ENCODE assay signal across 8 cellular contexts in the genomic region with DNA sequence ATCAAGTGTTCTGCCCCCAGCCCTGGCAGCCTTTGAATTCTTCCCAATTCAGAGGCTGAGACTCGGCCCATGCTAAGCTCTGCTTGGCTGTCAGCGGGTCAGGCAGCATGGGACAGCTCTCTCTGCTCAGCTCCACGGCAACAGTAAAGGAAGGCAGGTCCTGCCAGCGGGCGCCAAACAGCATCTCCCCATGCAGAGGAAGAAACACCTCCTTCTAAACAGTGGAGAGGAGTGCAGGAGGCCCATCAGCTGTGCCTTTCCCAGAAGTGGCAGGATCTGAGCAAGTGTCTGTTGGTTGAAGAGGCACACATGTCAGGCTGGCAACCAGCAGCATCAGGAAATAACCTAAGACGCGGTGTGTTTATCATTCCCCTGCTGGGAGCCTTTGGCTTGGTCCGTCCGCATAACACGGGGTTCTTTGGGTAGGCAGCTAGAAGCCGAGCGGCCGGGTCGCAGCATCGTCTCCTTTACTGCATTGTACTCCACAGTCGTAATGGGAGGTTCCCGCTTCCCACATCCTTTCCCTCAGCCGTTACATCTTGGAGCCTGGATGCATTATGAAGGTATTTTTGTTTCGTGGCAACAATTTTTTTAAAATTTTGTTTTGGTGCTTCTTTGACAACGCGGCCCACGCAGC. TPM values are rescaled to one million over a fixed set of nuclear protein-coding genes. Genes with fewer than 3 reads are reported as not detected.
DNase-seq lines count a peak whose midpoint lies in the region; ATAC-seq and TF ChIP-seq lines count a peak whose summit lies in the region.

No MANE protein-coding gene starts in this region.

- no peaks in the 10 kb centered on the region for H3K9me3 Mint-ChIP-seq in activated CD4-positive, alpha-beta memory T cell treated with anti-CD3 and anti-CD28 coated beads for 36 hours

- no peaks in the 10 kb centered on the region for H3K27me3 ChIP-seq in foreskin keratinocyte

- H3K4me1 Mint-ChIP-seq in activated CD4-positive, alpha-beta memory T cell treated with anti-CD3 and anti-CD28 coated beads for 36 hours (ENCODE audit: low read depth) = peaks cover 49% of the 10 kb centered on the region

- intact Hi-C loops in activated CD4-positive, alpha-beta memory T cell treated with anti-CD3 and anti-CD28 coated beads for 36 hours (cut with micrococcal nuclease) = loop anchor here (1.0 to 5.0 kb wide), 5 partner anchors 22 to 242 kb away; no protein-coding TSS in a partner anchor

- POLR2A ChIA-PET in HEK293 (lab: Yijun Ruan, JAX) = interaction anchor here (0.6 to 1.1 kb wide), 2 partner anchors 9 to 91 kb away, joined by 4 to 8 read pairs; no protein-coding TSS in a partner anchor
- POLR2A ChIA-PET in activated CD4-positive, alpha-beta memory T cell treated with anti-CD3 and anti-CD28 coated beads for 36 hours (lab: Charles Lee) = interaction anchor here (0.6 to 2.4 kb wide), 7 partner anchors 12 to 243 kb away, joined by 3 to 8 read pairs (median 3); a partner anchor contains a TSS

- TF ChIP-seq CTCF in HEK293 (tag by site-specific recombination; IDR thresholded peaks at IDR 0.05) (no peak), foreskin keratinocyte (conservative IDR thresholded peaks at IDR 0.05) (no peak)

- H3K4me3 ChIP-seq in HEK293 (ENCODE audit: low read depth, low read length) = no peak overlapping the region

- no peak for ATAC-seq in foreskin keratinocyte
- ATAC-seq in GM18873 (IDR thresholded peaks at IDR 0.05; ENCODE audit: low FRiP score, unreplicated experiment) = no peak
- no peak for ATAC-seq in HG02642 (IDR thresholded peaks at IDR 0.05; ENCODE audit: poor library complexity, unreplicated experiment)
- ATAC-seq in left lobe of liver = no peak

- DNase-seq in activated CD4-positive, alpha-beta memory T cell treated with anti-CD3 and anti-CD28 coated beads for 36 hours = peak; percentile 52
- DNase-seq in foreskin keratinocyte (no peak), left lobe of liver (ENCODE audit: low spot score) (no peak), germinal center (ENCODE audit: low spot score) (no peak)
- DNase-seq in stimulated activated CD4-positive, alpha-beta T cell treated with anti-CD3 and anti-CD28 coated beads, Interleukin-2, amount 100 ng/mL, for 24 hours = peak; percentile 33 to 47

- H3K4me1 ChIP-seq in HEK293 (ENCODE audit: control insufficient read depth, insufficient read depth, low read length) (peaks cover 6% of the 10 kb centered on the region), foreskin keratinocyte (peaks cover 24% of the 10 kb centered on the region)

- H3K27ac Mint-ChIP-seq in activated CD4-positive, alpha-beta memory T cell treated with anti-CD3 and anti-CD28 coated beads for 36 hours = peak overlapping the region; percentile 98

- H3K27ac ChIP-seq in HEK293 (ENCODE audit: extremely low read depth, low read depth, low read length) (0 out of 2 replicates have a peak overlapping the region, but pooled peaks have one; percentile 13), foreskin keratinocyte (peak overlapping the region; percentile 50)

- peak overlapping the region; percentile 71 for H3K4me3 Mint-ChIP-seq in activated CD4-positive, alpha-beta memory T cell treated with anti-CD3 and anti-CD28 coated beads for 36 hours

- H3K36me3 Mint-ChIP-seq in activated CD4-positive, alpha-beta memory T cell treated with anti-CD3 and anti-CD28 coated beads for 36 hours = peaks cover 32% of the 10 kb centered on the region

- CTCF ChIA-PET in HEK293 (lab: Yijun Ruan, JAX) = interaction anchor here (0.6 to 3.1 kb wide), 6 partner anchors 16 to 239 kb away, joined by 3 to 25 read pairs (median 4); no protein-coding TSS in a partner anchor
- CTCF ChIA-PET in activated CD4-positive, alpha-beta memory T cell treated with anti-CD3 and anti-CD28 coated beads for 36 hours (lab: Charles Lee) = interaction anchor here (1.3 to 5.1 kb wide), 4 partner anchors 10 to 107 kb away, joined by 3 to 49 read pairs (median 8); no protein-coding TSS in a partner anchor

- no peaks in the 10 kb centered on the region for H3K9me3 ChIP-seq in HEK293 (ENCODE audit: control insufficient read depth, insufficient read depth, low read depth, low read length)

- no peaks in the 10 kb centered on the region for H3K27me3 Mint-ChIP-seq in activated CD4-positive, alpha-beta memory T cell treated with anti-CD3 and anti-CD28 coated beads for 36 hours

- H3K36me3 ChIP-seq in HEK293 (ENCODE audit: control insufficient read depth in 2 of 2, insufficient read depth in 1 of 2, low read length in 2 of 2) = peaks cover 3 to 24% of the 10 kb centered on the region in 2 experiments; a peak in 2 of 3 replicates

TF ChIP-seq in HEK293, 187 proteins besides CTCF, POLR2A, EP300 and RAD21 (continues in another document):
- TF ChIP-seq ZNF292 (tag by site-specific recombination; IDR thresholded peaks at IDR 0.05; ENCODE audit: borderline replicate concordance, low read depth) (no peak), GLI2 (tag by site-specific recombination; IDR thresholded peaks at IDR 0.05; ENCODE audit: borderline replicate concordance, low read depth) (no peak), ZNF660 (tag by site-specific recombination; IDR thresholded peaks at IDR 0.05) (0 out of 2 replicates have a peak, but pooled peaks have one; percentile 0), SP7 (tag by site-specific recombination; IDR thresholded peaks at IDR 0.05) (0 out of 2 replicates have a peak, but pooled peaks have one; percentile 38), ZFHX2 (tag by site-specific recombination; conservative IDR thresholded peaks at IDR 0.05) (no peak), ZNF394 (tag by site-specific recombination; IDR thresholded peaks at IDR 0.05; ENCODE audit: borderline replicate concordance) (0 out of 2 replicates have a peak, but pooled peaks have one; percentile 5), ZNF366 (tag by site-specific recombination; conservative IDR thresholded peaks at IDR 0.05) (no peak), ZNF529 (tag by site-specific recombination; IDR thresholded peaks at IDR 0.05; ENCODE audit: insufficient replicate concordance) (no peak), ZNF266 (tag by site-specific recombination; IDR thresholded peaks at IDR 0.05; ENCODE audit: low read depth) (no peak)
- TF ChIP-seq, protein P1, sequence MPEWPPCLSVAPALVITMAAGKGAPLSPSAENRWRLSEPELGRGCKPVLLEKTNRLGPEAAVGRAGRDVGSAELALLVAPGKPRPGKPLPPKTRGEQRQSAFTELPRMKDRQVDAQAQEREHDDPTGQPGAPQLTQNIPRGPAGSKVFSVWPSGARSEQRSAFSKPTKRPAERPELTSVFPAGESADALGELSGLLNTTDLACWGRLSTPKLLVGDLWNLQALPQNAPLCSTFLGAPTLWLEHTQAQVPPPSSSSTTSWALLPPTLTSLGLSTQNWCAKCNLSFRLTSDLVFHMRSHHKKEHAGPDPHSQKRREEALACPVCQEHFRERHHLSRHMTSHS (tag by site-specific recombination; IDR thresholded peaks at IDR 0.05) = no peak
- TF ChIP-seq, protein P2, sequence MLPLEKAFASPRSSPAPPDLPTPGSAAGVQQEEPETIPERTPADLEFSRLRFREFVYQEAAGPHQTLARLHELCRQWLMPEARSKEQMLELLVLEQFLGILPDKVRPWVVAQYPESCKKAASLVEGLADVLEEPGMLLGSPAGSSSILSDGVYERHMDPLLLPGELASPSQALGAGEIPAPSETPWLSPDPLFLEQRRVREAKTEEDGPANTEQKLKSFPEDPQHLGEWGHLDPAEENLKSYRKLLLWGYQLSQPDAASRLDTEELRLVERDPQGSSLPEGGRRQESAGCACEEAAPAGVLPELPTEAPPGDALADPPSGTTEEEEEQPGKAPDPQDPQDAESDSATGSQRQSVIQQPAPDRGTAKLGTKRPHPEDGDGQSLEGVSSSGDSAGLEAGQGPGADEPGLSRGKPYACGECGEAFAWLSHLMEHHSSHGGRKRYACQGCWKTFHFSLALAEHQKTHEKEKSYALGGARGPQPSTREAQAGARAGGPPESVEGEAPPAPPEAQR (tag by site-specific recombination; IDR thresholded peaks at IDR 0.05) = no peak
- TF ChIP-seq, protein P3, sequence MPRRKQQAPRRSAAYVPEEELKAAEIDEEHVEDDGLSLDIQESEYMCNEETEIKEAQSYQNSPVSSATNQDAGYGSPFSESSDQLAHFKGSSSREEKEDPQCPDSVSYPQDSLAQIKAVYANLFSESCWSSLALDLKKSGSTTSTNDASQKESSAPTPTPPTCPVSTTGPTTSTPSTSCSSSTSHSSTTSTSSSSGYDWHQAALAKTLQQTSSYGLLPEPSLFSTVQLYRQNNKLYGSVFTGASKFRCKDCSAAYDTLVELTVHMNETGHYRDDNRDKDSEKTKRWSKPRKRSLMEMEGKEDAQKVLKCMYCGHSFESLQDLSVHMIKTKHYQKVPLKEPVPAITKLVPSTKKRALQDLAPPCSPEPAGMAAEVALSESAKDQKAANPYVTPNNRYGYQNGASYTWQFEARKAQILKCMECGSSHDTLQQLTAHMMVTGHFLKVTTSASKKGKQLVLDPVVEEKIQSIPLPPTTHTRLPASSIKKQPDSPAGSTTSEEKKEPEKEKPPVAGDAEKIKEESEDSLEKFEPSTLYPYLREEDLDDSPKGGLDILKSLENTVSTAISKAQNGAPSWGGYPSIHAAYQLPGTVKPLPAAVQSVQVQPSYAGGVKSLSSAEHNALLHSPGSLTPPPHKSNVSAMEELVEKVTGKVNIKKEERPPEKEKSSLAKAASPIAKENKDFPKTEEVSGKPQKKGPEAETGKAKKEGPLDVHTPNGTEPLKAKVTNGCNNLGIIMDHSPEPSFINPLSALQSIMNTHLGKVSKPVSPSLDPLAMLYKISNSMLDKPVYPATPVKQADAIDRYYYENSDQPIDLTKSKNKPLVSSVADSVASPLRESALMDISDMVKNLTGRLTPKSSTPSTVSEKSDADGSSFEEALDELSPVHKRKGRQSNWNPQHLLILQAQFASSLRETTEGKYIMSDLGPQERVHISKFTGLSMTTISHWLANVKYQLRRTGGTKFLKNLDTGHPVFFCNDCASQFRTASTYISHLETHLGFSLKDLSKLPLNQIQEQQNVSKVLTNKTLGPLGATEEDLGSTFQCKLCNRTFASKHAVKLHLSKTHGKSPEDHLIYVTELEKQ (tag by site-specific recombination; IDR thresholded peaks at IDR 0.05; ENCODE audit: borderline replicate concordance) = no peak
- TF ChIP-seq, protein P4, sequence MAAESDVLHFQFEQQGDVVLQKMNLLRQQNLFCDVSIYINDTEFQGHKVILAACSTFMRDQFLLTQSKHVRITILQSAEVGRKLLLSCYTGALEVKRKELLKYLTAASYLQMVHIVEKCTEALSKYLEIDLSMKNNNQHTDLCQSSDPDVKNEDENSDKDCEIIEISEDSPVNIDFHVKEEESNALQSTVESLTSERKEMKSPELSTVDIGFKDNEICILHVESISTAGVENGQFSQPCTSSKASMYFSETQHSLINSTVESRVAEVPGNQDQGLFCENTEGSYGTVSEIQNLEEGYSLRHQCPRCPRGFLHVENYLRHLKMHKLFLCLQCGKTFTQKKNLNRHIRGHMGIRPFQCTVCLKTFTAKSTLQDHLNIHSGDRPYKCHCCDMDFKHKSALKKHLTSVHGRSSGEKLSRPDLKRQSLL (tag by site-specific recombination; IDR thresholded peaks at IDR 0.05) = no peak

RNA-seq across cellular contexts. Expression of a gene that starts 42.7 kb away (rescaled TPM):
- 10 to 100 TPM; 26.8 to 29.1 TPM for total RNA-seq in activated CD4-positive, alpha-beta memory T cell treated with anti-CD3 and anti-CD28 coated beads for 36 hours
- total RNA-seq in foreskin keratinocyte (44.0 and 44.7 TPM in 2 replicates), left lobe of liver (2.5 TPM)
- polyA plus RNA-seq in foreskin keratinocyte = 36.2 and 39.1 TPM in 2 replicates

Comparison
In these comparisons a context has a peak if more than half of its experiments do, and no peak if none do; other contexts are left out.
1. DNase-seq: peak in activated CD4-positive, alpha-beta memory T cell treated with anti-CD3 and anti-CD28 coated beads for 36 hours (single experiment) and stimulated activated CD4-positive, alpha-beta T cell treated with anti-CD3 and anti-CD28 coated beads, Interleukin-2, amount 100 ng/mL, for 24 hours (2 of 2); none in foreskin keratinocyte (0 of 2), left lobe of liver (single experiment) and germinal center (single experiment).